9 cellular contexts compared by ENCODE assay signal in the genomic region with DNA sequence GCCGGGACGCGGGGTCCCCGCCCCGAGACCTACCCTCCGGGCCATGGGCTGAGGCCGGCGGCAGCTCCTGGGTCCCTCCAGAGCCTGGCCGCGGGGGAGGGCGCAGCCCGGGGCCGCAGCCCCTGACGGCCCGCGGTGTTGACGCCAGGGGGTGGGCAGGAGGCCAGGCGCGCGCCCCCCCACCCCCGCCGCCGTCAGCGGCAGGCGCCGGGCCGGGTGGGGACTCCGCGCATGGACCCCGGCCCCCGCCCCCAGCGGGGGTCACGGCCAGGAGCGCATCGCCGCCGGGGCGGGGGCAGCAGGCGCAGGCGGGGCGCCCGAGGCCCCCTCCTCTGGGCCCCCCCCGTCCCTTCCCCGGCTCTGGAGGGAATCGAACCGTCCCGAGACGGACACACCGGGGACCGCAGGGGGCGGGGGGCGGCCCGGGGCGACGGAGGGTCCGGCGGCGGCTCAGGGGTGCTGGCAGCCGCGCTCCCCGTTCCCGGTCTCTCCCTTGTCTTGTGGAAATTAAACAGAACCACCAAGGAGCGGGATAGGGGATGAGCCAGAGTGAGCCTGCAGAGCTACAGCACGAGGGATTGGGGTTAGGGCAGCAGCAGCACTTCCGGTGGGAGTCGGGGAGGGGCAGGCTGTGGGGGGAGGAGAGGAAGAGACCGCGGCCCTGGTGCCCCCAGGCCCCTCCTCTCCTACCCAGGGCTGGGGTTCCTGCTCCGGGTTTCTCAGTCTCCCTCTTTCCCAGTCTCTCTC. TPM values are rescaled to one million over a fixed set of nuclear protein-coding genes. Genes with fewer than 3 reads are reported as not detected.
DNase-seq lines count a peak whose midpoint lies in the region; ATAC-seq and TF ChIP-seq lines count a peak whose summit lies in the region.
"Had no signal": no experiment of that assay in that cellular context is flagged by ENCODE, and none has a peak within 500 bp of the region (broad histone marks: within the 10 kb centered on the region; RNA-seq: fewer than 3 reads in every experiment).

Gene MEIS3 (minus strand): TSS at position 491 of the 747 bp plus-strand sequence. CDS start 446 bp downstream, at position 45.

- CTCF ChIA-PET in naive thymus-derived CD4-positive, alpha-beta T cell (lab: Charles Lee) = no interaction called here

- H3K9me3 ChIP-seq in HAP-1 = no peaks in the 10 kb centered on the region
- no peaks in the 10 kb centered on the region for H3K9me3 ChIP-seq in naive thymus-derived CD4-positive, alpha-beta T cell (ENCODE audit: control insufficient read depth in 2 of 3, low read length in 3 of 3)

- H3K27ac ChIP-seq in ACC112 (ENCODE audit: low read depth, low read length) = no peak within 1 kb of the TSS
- H3K27ac ChIP-seq in coronary artery = peak within 1 kb of the TSS in 1 of 2 donors; percentile 6
- H3K27ac ChIP-seq in naive thymus-derived CD4-positive, alpha-beta T cell (ENCODE audit: low read depth, low read length) = no peak within 1 kb of the TSS

- H3K4me3 Mint-ChIP-seq in naive thymus-derived CD4-positive, alpha-beta T cell = peak within 1 kb of the TSS in 9 of 10 donors; percentile 34 to 83 (median 61)

- in situ Hi-C loops in HAP-1 (cut with MboI; ENCODE audit: low sequenced_read_pairs) = no loop called here

- peaks cover 0 to 8% (median 0%) of the 10 kb centered on the region in 11 donors for H3K9me3 Mint-ChIP-seq in naive thymus-derived CD4-positive, alpha-beta T cell

- no peak within 1 kb of the TSS for H2AFZ ChIP-seq in ACC112 (ENCODE audit: low read length, unreplicated experiment)

- peaks cover 28 to 56% (median 47%) of the 10 kb centered on the region in 7 donors for H3K4me1 Mint-ChIP-seq in naive thymus-derived CD4-positive, alpha-beta T cell

- DNase-seq in HAP-1 (ENCODE audit: low spot score in 2 of 2) = no peak
- DNase-seq in coronary artery (ENCODE audit: low spot score) = no peak
- DNase-seq in naive thymus-derived CD4-positive, alpha-beta T cell = no peak
- no peak for DNase-seq in stimulated activated CD4-positive, alpha-beta T cell treated with anti-CD3 and anti-CD28 coated beads, Interleukin-1b, Interleukin-23, amount 100 ng/mL, for 48 hours
- DNase-seq in SHP77 (lab: John Stamatoyannopoulos, UW) = no peak
- DNase-seq: activated CD8-positive, alpha-beta memory T cell treated with anti-CD3 and anti-CD28 coated beads, Interleukin-2, amount 50 U/mL, for 48 hours had no signal

- peaks cover 3% of the 10 kb centered on the region for H3K79me2 ChIP-seq in ACC112 (ENCODE audit: control insufficient read depth, insufficient read depth, low read length, unreplicated experiment)

- peak within 1 kb of the TSS; percentile 78 for H3K4me3 ChIP-seq in ACC112 (ENCODE audit: low read depth, low read length)
- peak within 1 kb of the TSS; percentile 51 for H3K4me3 ChIP-seq in HAP-1
- H3K4me3 ChIP-seq in coronary artery = peak within 1 kb of the TSS; percentile 76
- H3K4me3 ChIP-seq in naive thymus-derived CD4-positive, alpha-beta T cell (ENCODE audit: low read length) = no peak within 1 kb of the TSS

- TF ChIP-seq CTCF in coronary artery (IDR thresholded peaks at IDR 0.05) = no peak

- H3K4me1 ChIP-seq in ACC112 (ENCODE audit: control insufficient read depth, insufficient read depth, low read length, unreplicated experiment) (no peaks in the 10 kb centered on the region), HAP-1 (peaks cover 7% of the 10 kb centered on the region)
- peaks cover 0 to 30% of the 10 kb centered on the region in 2 donors for H3K4me1 ChIP-seq in naive thymus-derived CD4-positive, alpha-beta T cell (ENCODE audit: control insufficient read depth in 2 of 2, insufficient read depth in 2 of 2, low read length in 2 of 2)

- H3K27me3 ChIP-seq in ACC112 (ENCODE audit: insufficient read depth, low read length) = peaks cover 40% of the 10 kb centered on the region
- peaks cover 46% of the 10 kb centered on the region for H3K27me3 ChIP-seq in HAP-1 (ENCODE audit: low read depth)
- H3K27me3 ChIP-seq in naive thymus-derived CD4-positive, alpha-beta T cell (ENCODE audit: control insufficient read depth in 2 of 2, insufficient read depth in 2 of 2, low read length in 2 of 2) = peaks cover 15 to 41% of the 10 kb centered on the region in 2 donors

- peaks cover 68 to 89% (median 84%) of the 10 kb centered on the region in 5 donors for H3K27me3 Mint-ChIP-seq in naive thymus-derived CD4-positive, alpha-beta T cell

- H3K36me3 ChIP-seq in ACC112 (ENCODE audit: insufficient read depth, low read length) = no peaks in the 10 kb centered on the region
- no peaks in the 10 kb centered on the region; the same call in 1 of the 2 replicates for H3K36me3 ChIP-seq in HAP-1 (replicated peaks)
- H3K36me3 ChIP-seq in naive thymus-derived CD4-positive, alpha-beta T cell (ENCODE audit: control insufficient read depth in 2 of 3, insufficient read depth in 3 of 3, low read length in 3 of 3) = no peaks in the 10 kb centered on the region

- intact Hi-C loops in naive thymus-derived CD4-positive, alpha-beta T cell (cut with micrococcal nuclease) = no loop called here

- H3K36me3 Mint-ChIP-seq in naive thymus-derived CD4-positive, alpha-beta T cell = peaks cover 0 to 9% (median 4%) of the 10 kb centered on the region in 5 donors

- ATAC-seq in naive thymus-derived CD4-positive, alpha-beta T cell = no peak
- ATAC-seq in GM19324 (IDR thresholded peaks at IDR 0.05; ENCODE audit: low FRiP score, unreplicated experiment) (no peak), GM19023 (IDR thresholded peaks at IDR 0.05; ENCODE audit: unreplicated experiment) (no peak)

- POLR2A ChIA-PET in naive thymus-derived CD4-positive, alpha-beta T cell (lab: Charles Lee) = no interaction called here

- H3K27ac Mint-ChIP-seq in naive thymus-derived CD4-positive, alpha-beta T cell = no peak within 1 kb of the TSS

RNA-seq across cellular contexts. Expression of gene MEIS3, which starts in this region (rescaled TPM):
- total RNA-seq in naive thymus-derived CD4-positive, alpha-beta T cell = under 1 TPM in 1 of 5 experiments, not detected in 4; 0.17 TPM
- not detected for polyA plus RNA-seq in naive thymus-derived CD4-positive, alpha-beta T cell
